1 cellular context compared by ENCODE assay signal in the genomic region with DNA sequence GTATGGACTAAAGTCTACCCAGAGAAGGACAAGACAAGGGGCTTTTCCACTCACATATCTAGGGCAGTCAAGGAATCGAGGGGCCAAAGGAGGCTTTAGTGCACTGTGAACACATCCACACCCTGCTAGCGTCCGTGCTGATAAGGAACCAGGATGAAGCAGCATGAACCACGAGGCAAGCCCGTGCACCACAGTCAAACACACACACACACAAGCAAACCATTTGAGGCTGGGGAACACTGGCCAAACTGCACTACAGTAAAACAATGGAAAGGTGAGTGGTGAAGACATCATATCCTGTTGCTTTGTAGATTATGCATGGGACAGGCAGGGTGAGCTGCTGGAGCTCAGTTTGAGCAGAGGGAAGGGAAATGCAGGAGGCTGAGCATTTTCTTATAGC.
TF ChIP-seq lines count a peak whose summit lies in the region.

No MANE protein-coding gene starts in this region.

TF ChIP-seq in H1, 55 proteins besides CTCF, POLR2A, EP300 and RAD21:
- TF ChIP-seq SRF (IDR thresholded peaks at IDR 0.05; ENCODE audit: low read depth, low read length), result no peak
- TF ChIP-seq TAF1 (IDR thresholded peaks at IDR 0.05; ENCODE audit: low read depth, low read length), result no peak
- no peak for TF ChIP-seq PHF8 (conservative IDR thresholded peaks at IDR 0.05; ENCODE audit: low read depth, low read length)
